17 cellular contexts compared by ENCODE assay signal in genomic region chr2:1633936-1634587, GRCh38.
DNase-seq lines count a peak whose midpoint lies in the region; ATAC-seq and TF ChIP-seq lines count a peak whose summit lies in the region.
"Had no signal": no experiment of that assay in that cellular context is flagged by ENCODE, and none has a peak within 500 bp of the region (broad histone marks: within the 10 kb centered on the region; RNA-seq: fewer than 3 reads in every experiment).

No MANE protein-coding gene starts in this region.

- peaks cover 65% of the 10 kb centered on the region for H3K36me3 Mint-ChIP-seq in GM23338 (ENCODE audit: low read depth)
- H3K36me3 Mint-ChIP-seq: CD4-positive, CD25-positive, alpha-beta regulatory T cell had no signal

- no peaks in the 10 kb centered on the region for H3K79me2 ChIP-seq in PC-9 (ENCODE audit: low read depth)
- no peaks in the 10 kb centered on the region for H3K79me2 ChIP-seq in GM23338 (replicated peaks; ENCODE audit: insufficient read depth)

- H3K4me1 Mint-ChIP-seq in GM23338, result no peaks in the 10 kb centered on the region
- H3K4me1 Mint-ChIP-seq: CD4-positive, CD25-positive, alpha-beta regulatory T cell; H9 had no signal

- H4K20me1 ChIP-seq in PC-9 (ENCODE audit: insufficient read depth) (no peaks in the 10 kb centered on the region), GM23338 (replicated peaks; ENCODE audit: insufficient read depth) (no peaks in the 10 kb centered on the region)

- in situ Hi-C loops in G401 (cut with HindIII; ENCODE audit: low sequenced_read_pairs), result no loop called here

- H3K9me3 ChIP-seq in PC-9 (ENCODE audit: insufficient read depth, low read depth) (no peaks in the 10 kb centered on the region; the same call in 1 of the 2 replicates), esophagus squamous epithelium (peaks cover 0 to 5% (median 0%) of the 10 kb centered on the region in 3 donors)
- H3K9me3 ChIP-seq: Caco-2 had no signal

- H2AFZ ChIP-seq in PC-9 (no peak overlapping the region), GM23338 (no peak overlapping the region)

- H3K4me2 ChIP-seq in PC-9, result no peak overlapping the region
- H3K4me2 ChIP-seq in GM23338, result no peak overlapping the region

- H3K9me2 ChIP-seq in PC-9 (ENCODE audit: insufficient read depth) (no peaks in the 10 kb centered on the region), GM23338 (ENCODE audit: insufficient read depth) (no peaks in the 10 kb centered on the region)

- DNase-seq in G401 (ENCODE audit: low spot score) (peak; percentile 61), PC-9 (no peak), coronary artery (ENCODE audit: low spot score) (peak; percentile 49), omental fat pad (ENCODE audit: low spot score) (no peak), substantia nigra (lab: John Stamatoyannopoulos, UW) (no peak), GM23338 (ENCODE audit: low spot score) (no peak), esophagus squamous epithelium (lab: John Stamatoyannopoulos, UW) (no peak)
- DNase-seq: CD4-positive, CD25-positive, alpha-beta regulatory T cell; DMS153; EL; H9; NCI-H1417; NCI-H1930; NCI-H69; OCI-M1 had no signal

- H3K27me3 ChIP-seq in PC-9 (ENCODE audit: insufficient read depth, low read depth), result peaks cover 30% of the 10 kb centered on the region
- H3K27me3 ChIP-seq in GM23338 (ENCODE audit: insufficient read depth), result no peaks in the 10 kb centered on the region
- H3K27me3 ChIP-seq in esophagus squamous epithelium, result peaks cover 0 to 6% (median 0%) of the 10 kb centered on the region in 4 donors

- H3K36me3 ChIP-seq in PC-9 (ENCODE audit: low read depth), result peaks cover 11% of the 10 kb centered on the region; the same call in 1 of the 2 replicates
- peaks cover 7% of the 10 kb centered on the region for H3K36me3 ChIP-seq in GM23338 (ENCODE audit: insufficient read depth)
- peaks cover 0 to 49% (median 0%) of the 10 kb centered on the region in 3 donors for H3K36me3 ChIP-seq in esophagus squamous epithelium

- H3K4me3 ChIP-seq in PC-9 (no peak overlapping the region), coronary artery (no peak overlapping the region), GM23338 (no peak overlapping the region), esophagus squamous epithelium (no peak overlapping the region)

- peaks cover 57% of the 10 kb centered on the region for H3K4me1 ChIP-seq in PC-9 (replicated peaks; ENCODE audit: insufficient read depth)
- no peaks in the 10 kb centered on the region for H3K4me1 ChIP-seq in GM23338 (ENCODE audit: insufficient read depth)
- peaks cover 0 to 38% (median 4%) of the 10 kb centered on the region in 3 donors for H3K4me1 ChIP-seq in esophagus squamous epithelium

- TF ChIP-seq POLR2A in esophagus squamous epithelium (IDR thresholded peaks at IDR 0.05), result no peak

- POLR2A ChIA-PET in PC-9 (lab: Charles Lee; ENCODE audit: unreplicated experiment), result interaction anchor here (0.6 kb wide), 1 partner anchor 186 kb away, joined by 3 read pairs; no protein-coding TSS in a partner anchor

- 73% methylated on average over 6 to 11 of the region's 18 CpGs for WGBS in esophagus squamous epithelium, 2 donors

- CTCF ChIA-PET in PC-9 (lab: Charles Lee), result no interaction called here

- H3F3A ChIP-seq in PC-9 (ENCODE audit: insufficient read depth, low read depth) (peaks cover 44% of the 10 kb centered on the region), GM23338 (replicated peaks; ENCODE audit: low read depth) (no peaks in the 10 kb centered on the region)

- H3K27ac ChIP-seq in PC-9, result peak overlapping the region; percentile 5; the same call in 1 of the 2 replicates
- no peak overlapping the region for H3K27ac ChIP-seq in coronary artery
- H3K27ac ChIP-seq in substantia nigra (ENCODE audit: low read depth, low read length, poor library complexity, severe bottlenecking), result no peak overlapping the region
- no peak overlapping the region for H3K27ac ChIP-seq in GM23338 (ENCODE audit: low read depth)
- no peak overlapping the region for H3K27ac ChIP-seq in esophagus squamous epithelium

- peaks cover 4% of the 10 kb centered on the region for H3K27me3 Mint-ChIP-seq in GM23338 (ENCODE audit: insufficient read depth, low read depth, poor library complexity)
- H3K27me3 Mint-ChIP-seq: CD4-positive, CD25-positive, alpha-beta regulatory T cell had no signal

- ATAC-seq in omental fat pad (ENCODE audit: low FRiP score) (peak; percentile 6), GM23338 (no peak)
- ATAC-seq: SK-N-SH treated with all-trans-retinoic acid at 6 μM for 48 hours had no signal

- intact Hi-C loops in PC-9 (cut with micrococcal nuclease; ENCODE audit: unreplicated experiment) (loop anchor here (2.0 kb wide), 1 partner anchor 47 kb away; no protein-coding TSS in a partner anchor), esophagus squamous epithelium (cut with DNase I) (no loop called here)

- TF ChIP-seq CTCF in PC-9 (conservative IDR thresholded peaks at IDR 0.05) (no peak), coronary artery (IDR thresholded peaks at IDR 0.05) (no peak), omental fat pad (IDR thresholded peaks at IDR 0.05) (no peak), GM23338 (conservative IDR thresholded peaks at IDR 0.05; ENCODE audit: low read depth in 2 of 2) (no peak), esophagus squamous epithelium (IDR thresholded peaks at IDR 0.05) (no peak)

- no TSS peak for BruUV-seq in PC-9 (replicated peaks; lab: Mats Ljungman, UMichigan)

- H3K4me3 Mint-ChIP-seq in GM23338, result no peak overlapping the region
- H3K4me3 Mint-ChIP-seq: CD4-positive, CD25-positive, alpha-beta regulatory T cell; H9 had no signal

- no peak overlapping the region for H3K27ac Mint-ChIP-seq in GM23338
- H3K27ac Mint-ChIP-seq: CD4-positive, CD25-positive, alpha-beta regulatory T cell had no signal

- peaks cover 3% of the 10 kb centered on the region; the same call in 1 of the 3 replicates for H3K9me3 Mint-ChIP-seq in GM23338

TF ChIP-seq in GM23338, 12 proteins besides CTCF, POLR2A, EP300 and RAD21:
- TF ChIP-seq CREB1 (CRISPR knock-in tag; IDR thresholded peaks at IDR 0.05; ENCODE audit: low read depth), result no peak

Comparison
In these comparisons a context has a peak if more than half of its experiments do, and no peak if none do; other contexts are left out.
1. DNase-seq: peak in G401 (single experiment) and coronary artery (single experiment); none in PC-9 (0 of 2), omental fat pad (single experiment), substantia nigra (0 of 49), GM23338 (single experiment) and esophagus squamous epithelium (single experiment).